2 cellular contexts compared by ENCODE assay signal in the genomic region with DNA sequence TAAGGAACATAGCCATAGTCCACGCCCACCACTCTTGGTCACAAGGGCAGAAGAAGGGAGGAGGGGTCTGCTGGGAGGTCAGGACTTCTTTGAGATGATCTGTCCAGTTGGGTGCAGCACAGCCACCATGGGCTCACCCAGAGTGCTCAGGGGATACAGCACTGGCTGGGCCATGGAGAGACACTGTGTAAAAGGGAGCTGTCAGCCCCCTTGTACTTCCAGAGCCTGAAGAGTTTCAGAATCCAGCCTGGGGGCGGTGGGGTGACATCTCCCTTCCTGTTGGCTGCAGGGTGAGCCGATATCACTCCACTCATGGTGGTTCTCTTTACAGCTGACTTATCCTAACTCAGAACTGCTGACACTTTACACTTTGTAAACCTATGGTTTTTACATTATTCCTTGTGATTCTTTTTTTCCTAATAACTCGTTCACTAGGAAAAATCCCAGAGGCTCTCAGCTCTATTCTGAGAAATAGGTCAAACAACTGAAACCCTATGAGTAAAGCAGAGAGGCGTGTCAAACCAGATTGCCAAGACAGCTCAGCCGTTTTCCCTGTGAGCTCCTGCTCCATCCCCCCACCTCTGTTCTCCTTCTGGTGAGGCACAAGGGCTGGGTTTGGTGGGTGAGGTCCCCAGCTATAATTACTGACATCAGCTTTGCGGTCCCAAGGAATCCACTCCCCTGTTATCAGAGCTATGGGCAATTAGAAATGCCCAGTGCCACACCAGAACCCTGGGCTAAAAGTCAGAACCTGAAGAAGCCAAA.
TF ChIP-seq lines count a peak whose summit lies in the region.

No MANE protein-coding gene starts in this region.

TF ChIP-seq in A549, 52 proteins besides CTCF, POLR2A, EP300 and RAD21:
- TF ChIP-seq, protein P1, sequence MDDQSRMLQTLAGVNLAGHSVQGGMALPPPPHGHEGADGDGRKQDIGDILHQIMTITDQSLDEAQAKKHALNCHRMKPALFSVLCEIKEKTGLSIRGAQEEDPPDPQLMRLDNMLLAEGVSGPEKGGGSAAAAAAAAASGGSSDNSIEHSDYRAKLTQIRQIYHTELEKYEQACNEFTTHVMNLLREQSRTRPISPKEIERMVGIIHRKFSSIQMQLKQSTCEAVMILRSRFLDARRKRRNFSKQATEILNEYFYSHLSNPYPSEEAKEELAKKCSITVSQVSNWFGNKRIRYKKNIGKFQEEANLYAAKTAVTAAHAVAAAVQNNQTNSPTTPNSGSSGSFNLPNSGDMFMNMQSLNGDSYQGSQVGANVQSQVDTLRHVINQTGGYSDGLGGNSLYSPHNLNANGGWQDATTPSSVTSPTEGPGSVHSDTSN (IDR thresholded peaks at IDR 0.05), result no peak
- no peak for TF ChIP-seq SMC3 (IDR thresholded peaks at IDR 0.05)
- TF ChIP-seq CBX8 (IDR thresholded peaks at IDR 0.05), result no peak
- no peak for TF ChIP-seq PHF8 (IDR thresholded peaks at IDR 0.05; ENCODE audit: borderline replicate concordance, low read depth)
- no peak for TF ChIP-seq CEBPB (IDR thresholded peaks at IDR 0.05)
- no peak for TF ChIP-seq FOSL2 (IDR thresholded peaks at IDR 0.05)
- no peak for TF ChIP-seq FOSL2 (CRISPR knock-in tag; IDR thresholded peaks at IDR 0.05)

TF ChIP-seq in IMR-90, 13 proteins besides CTCF, POLR2A, EP300 and RAD21:
- TF ChIP-seq FOS (IDR thresholded peaks at IDR 0.05; ENCODE audit: low read depth, low read length) (0 out of 2 replicates have a peak, but pooled peaks have one; percentile 8), MAZ (IDR thresholded peaks at IDR 0.05; ENCODE audit: borderline replicate concordance, low read depth, low read length) (no peak), SMC3 (IDR thresholded peaks at IDR 0.05; ENCODE audit: low read depth, low read length) (no peak), RCOR1 (IDR thresholded peaks at IDR 0.05; ENCODE audit: insufficient replicate concordance, low read length) (no peak), MXI1 (IDR thresholded peaks at IDR 0.05; ENCODE audit: borderline replicate concordance, low read depth, low read length) (no peak), CHD1 (IDR thresholded peaks at IDR 0.05; ENCODE audit: low read depth, low read length) (0 out of 2 replicates have a peak, but pooled peaks have one; percentile 3), BHLHE40 (IDR thresholded peaks at IDR 0.05; ENCODE audit: low read depth, low read length) (0 out of 2 replicates have a peak, but pooled peaks have one; percentile 36), NFE2L2 (IDR thresholded peaks at IDR 0.05; ENCODE audit: low read depth, low read length) (no peak), CEBPB (IDR thresholded peaks at IDR 0.05; ENCODE audit: low read depth, low read length) (no peak)
- TF ChIP-seq, protein P2, sequence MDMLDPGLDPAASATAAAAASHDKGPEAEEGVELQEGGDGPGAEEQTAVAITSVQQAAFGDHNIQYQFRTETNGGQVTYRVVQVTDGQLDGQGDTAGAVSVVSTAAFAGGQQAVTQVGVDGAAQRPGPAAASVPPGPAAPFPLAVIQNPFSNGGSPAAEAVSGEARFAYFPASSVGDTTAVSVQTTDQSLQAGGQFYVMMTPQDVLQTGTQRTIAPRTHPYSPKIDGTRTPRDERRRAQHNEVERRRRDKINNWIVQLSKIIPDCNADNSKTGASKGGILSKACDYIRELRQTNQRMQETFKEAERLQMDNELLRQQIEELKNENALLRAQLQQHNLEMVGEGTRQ (IDR thresholded peaks at IDR 0.05; ENCODE audit: low read depth, low read length), result no peak
